ENCODE assay signal across 16 cellular contexts in the genomic region with DNA sequence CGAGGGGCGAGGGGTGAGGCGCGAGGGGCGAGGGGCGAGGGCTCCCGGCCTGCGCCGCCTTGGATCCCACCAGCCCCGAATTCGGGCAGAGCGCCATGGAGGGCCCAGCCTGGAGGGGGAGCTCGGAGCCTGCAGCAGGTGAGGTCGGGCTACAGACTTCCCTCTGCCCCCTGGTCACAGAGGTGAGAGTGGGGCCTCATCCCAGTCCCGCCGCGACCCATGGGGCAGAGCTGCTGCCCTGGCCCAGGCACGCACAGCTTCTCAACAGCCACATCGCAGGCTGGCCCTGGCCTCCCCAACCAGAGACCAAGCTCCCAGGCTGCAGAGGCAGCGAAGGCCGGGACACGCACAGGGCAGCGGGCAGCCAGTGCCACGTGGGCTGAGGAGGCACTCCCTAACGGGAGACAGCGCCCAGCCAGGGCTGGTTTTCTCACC.
DNase-seq lines count a peak whose midpoint lies in the region; ATAC-seq and TF ChIP-seq lines count a peak whose summit lies in the region.
"Had no signal": no experiment of that assay in that cellular context is flagged by ENCODE, and none has a peak within 500 bp of the region (broad histone marks: within the 10 kb centered on the region; RNA-seq: fewer than 3 reads in every experiment).

No MANE protein-coding gene starts in this region.

- WGBS in SK-N-SH (ENCODE audit: low lambda C conversion rate) = 85% methylated on average over 22 of the region's 26 CpGs
- WGBS in endodermal cell (ENCODE audit: insufficient coverage in 1 of 2, insufficient read length in 1 of 2), 2 experiments = 87 to 88% methylated on average over 8 to 26 of the region's 26 CpGs

- no peak overlapping the region for H3K9ac ChIP-seq in SK-N-SH
- H3K9ac ChIP-seq in endodermal cell (ENCODE audit: extremely low read depth, low read length, poor library complexity, severe bottlenecking) = no peak overlapping the region

- H3K9me3 ChIP-seq in SK-N-SH = no peaks in the 10 kb centered on the region
- peaks cover 62% of the 10 kb centered on the region for H3K9me3 ChIP-seq in endodermal cell (ENCODE audit: control insufficient read depth, low read length)
- no peaks in the 10 kb centered on the region; the same call in 1 of the 2 replicates for H3K9me3 ChIP-seq in Caco-2

- H3K4me3 Mint-ChIP-seq in endodermal cell = no peak overlapping the region
- no peak overlapping the region for H3K4me3 Mint-ChIP-seq in stimulated activated memory B cell treated with anti-CD40 and anti-IgM and Interleukin-4, amounts not matched to agents 10 μg/mL and 1 μg/mL and 100 μg/mL, for 72 hours
- H3K4me3 Mint-ChIP-seq in Caco-2 (ENCODE audit: unreplicated experiment) = no peak overlapping the region
- H3K4me3 Mint-ChIP-seq: activated B cell treated with CpG ODN at 0.5 μM for 24 hours; activated CD8-positive, alpha-beta T cell treated with anti-CD3 and anti-CD28 coated beads for 36 hours; CD8-positive, alpha-beta T cell; effector memory CD8-positive, alpha-beta T cell had no signal

- CTCF ChIA-PET in SK-N-SH (lab: Yijun Ruan, JAX) (interaction anchor here (1.0 to 2.8 kb wide), 4 partner anchors 9 to 100 kb away, joined by 3 to 15 read pairs (median 4); no protein-coding TSS in a partner anchor), Caco-2 (lab: Charles Lee) (interaction anchor here (0.6 kb wide), 1 partner anchor 10 kb away, joined by 3 read pairs; no protein-coding TSS in a partner anchor)

- H3K27me3 ChIP-seq in SK-N-SH (ENCODE audit: insufficient read depth) = no peaks in the 10 kb centered on the region
- H3K27me3 ChIP-seq in endodermal cell (ENCODE audit: control insufficient read depth, insufficient read depth, low read length, poor library complexity, severe bottlenecking) = no peaks in the 10 kb centered on the region
- no peaks in the 10 kb centered on the region for H3K27me3 ChIP-seq in Caco-2 (replicated peaks; ENCODE audit: control insufficient read depth, insufficient read depth, low read length)
- H3K27me3 ChIP-seq: hepatocyte had no signal

- DNase-seq in SK-N-SH = no peak
- peak; percentile 26 for DNase-seq in NCI-H69 (lab: John Stamatoyannopoulos, UW)
- DNase-seq in endodermal cell = peak; percentile 80
- no peak for DNase-seq in Caco-2
- DNase-seq in coronary artery (ENCODE audit: low spot score) = no peak
- DNase-seq: activated B cell treated with CpG ODN at 0.5 μM for 24 hours; effector memory CD8-positive, alpha-beta T cell; kidney glomerular epithelial cell had no signal

- intact Hi-C loops in Caco-2 (cut with micrococcal nuclease; ENCODE audit: unreplicated experiment) = no loop called here

- no peaks in the 10 kb centered on the region for H3F3A ChIP-seq in SK-N-SH (replicated peaks; ENCODE audit: insufficient read depth)

- H3K4me3 ChIP-seq in SK-N-SH (ENCODE audit: low read depth in 2 of 2, low read length in 1 of 2) (no peak overlapping the region), endodermal cell (ENCODE audit: low read length) (no peak overlapping the region), Caco-2 (ENCODE audit: low read depth, low read length) (no peak overlapping the region), coronary artery (no peak overlapping the region)
- H3K4me3 ChIP-seq: hepatocyte, K562 had no signal

- H4K20me1 ChIP-seq in SK-N-SH (ENCODE audit: insufficient read depth) = no peaks in the 10 kb centered on the region

- TF ChIP-seq RAD21 in SK-N-SH (IDR thresholded peaks at IDR 0.05; ENCODE audit: low read length) = no peak

- H3K79me2 ChIP-seq in SK-N-SH (ENCODE audit: insufficient read depth) = no peaks in the 10 kb centered on the region
- H3K79me2 ChIP-seq: hepatocyte had no signal

- no peak for TF ChIP-seq CTCF in SK-N-SH (IDR thresholded peaks at IDR 0.05)
- peak; percentile 47 for TF ChIP-seq CTCF in endodermal cell (conservative IDR thresholded peaks at IDR 0.05)
- TF ChIP-seq CTCF in Caco-2 (IDR thresholded peaks at IDR 0.05; ENCODE audit: insufficient read depth in 1 of 2, low read depth in 1 of 2, low read length in 1 of 2, severe bottlenecking in 1 of 2, unreplicated experiment in 1 of 2) = no peak
- no peak for TF ChIP-seq CTCF in coronary artery (IDR thresholded peaks at IDR 0.05)

- H3K27ac Mint-ChIP-seq in endodermal cell (no peak overlapping the region), Caco-2 (ENCODE audit: unreplicated experiment) (no peak overlapping the region)
- no peak overlapping the region for H3K27ac Mint-ChIP-seq in stimulated activated memory B cell treated with anti-CD40 and anti-IgM and Interleukin-4, amounts not matched to agents 10 μg/mL and 1 μg/mL and 100 μg/mL, for 72 hours
- H3K27ac Mint-ChIP-seq: activated B cell treated with CpG ODN at 0.5 μM for 24 hours; activated CD8-positive, alpha-beta T cell treated with anti-CD3 and anti-CD28 coated beads for 36 hours; CD8-positive, alpha-beta T cell; effector memory CD8-positive, alpha-beta T cell had no signal

- H3K4me1 Mint-ChIP-seq in endodermal cell (peaks cover 6% of the 10 kb centered on the region), Caco-2 (ENCODE audit: low read depth, unreplicated experiment) (peaks cover 11% of the 10 kb centered on the region)
- H3K4me1 Mint-ChIP-seq in stimulated activated memory B cell treated with anti-CD40 and anti-IgM and Interleukin-4, amounts not matched to agents 10 μg/mL and 1 μg/mL and 100 μg/mL, for 72 hours = no peaks in the 10 kb centered on the region
- H3K4me1 Mint-ChIP-seq: activated B cell treated with CpG ODN at 0.5 μM for 24 hours had no signal

- H3K9me2 ChIP-seq in SK-N-SH = no peaks in the 10 kb centered on the region

- H3K36me3 Mint-ChIP-seq in endodermal cell (ENCODE audit: low read depth) = no peaks in the 10 kb centered on the region
- no peaks in the 10 kb centered on the region for H3K36me3 Mint-ChIP-seq in stimulated activated memory B cell treated with anti-CD40 and anti-IgM and Interleukin-4, amounts not matched to agents 10 μg/mL and 1 μg/mL and 100 μg/mL, for 72 hours
- no peaks in the 10 kb centered on the region for H3K36me3 Mint-ChIP-seq in Caco-2 (ENCODE audit: insufficient read depth, unreplicated experiment)
- H3K36me3 Mint-ChIP-seq: CD8-positive, alpha-beta T cell had no signal

- H3K27ac ChIP-seq in SK-N-SH (ENCODE audit: low read depth in 2 of 2, low read length in 1 of 2) (no peak overlapping the region), endodermal cell (ENCODE audit: low read depth, low read length) (no peak overlapping the region), coronary artery (no peak overlapping the region)
- H3K27ac ChIP-seq: hepatocyte had no signal

- H3K9me3 Mint-ChIP-seq in endodermal cell (no peaks in the 10 kb centered on the region), Caco-2 (ENCODE audit: unreplicated experiment) (peaks cover 15% of the 10 kb centered on the region)
- H3K9me3 Mint-ChIP-seq in stimulated activated memory B cell treated with anti-CD40 and anti-IgM and Interleukin-4, amounts not matched to agents 10 μg/mL and 1 μg/mL and 100 μg/mL, for 72 hours = peaks cover 9% of the 10 kb centered on the region

- peaks cover 0 to 19% of the 10 kb centered on the region in 2 experiments; a peak in 1 of 4 replicates for H3K4me1 ChIP-seq in SK-N-SH (ENCODE audit: control insufficient read depth in 1 of 2, insufficient read depth in 2 of 2, low read depth in 1 of 2, low read length in 1 of 2)
- H3K4me1 ChIP-seq in endodermal cell (ENCODE audit: control insufficient read depth, insufficient read depth, low read length) = no peaks in the 10 kb centered on the region
- H3K4me1 ChIP-seq in Caco-2 = peaks cover 5% of the 10 kb centered on the region

- ATAC-seq in SK-N-SH treated with all-trans-retinoic acid at 6 μM for 48 hours = peak; percentile 25; the same call in 2 of the 3 replicates
- peak; percentile 48 for ATAC-seq in stimulated activated memory B cell treated with anti-CD40 and anti-IgM and Interleukin-4, amounts not matched to agents 10 μg/mL and 1 μg/mL and 100 μg/mL, for 72 hours
- no peak for ATAC-seq in GM19452 (IDR thresholded peaks at IDR 0.05; ENCODE audit: unreplicated experiment)
- ATAC-seq: effector memory CD8-positive, alpha-beta T cell; sciatic nerve had no signal

- BruUV-seq in Caco-2 (replicated peaks; lab: Mats Ljungman, UMichigan) = no TSS peak

- no peak overlapping the region for H3K4me2 ChIP-seq in SK-N-SH
- H3K4me2 ChIP-seq: hepatocyte had no signal

- H3K36me3 ChIP-seq in SK-N-SH (replicated peaks in 1 of 2; ENCODE audit: control insufficient read depth in 1 of 2, insufficient read depth in 2 of 2, low read length in 1 of 2) (no peaks in the 10 kb centered on the region), endodermal cell (ENCODE audit: control insufficient read depth, insufficient read depth, low read length) (no peaks in the 10 kb centered on the region), Caco-2 (ENCODE audit: control insufficient read depth, insufficient read depth, low read length) (no peaks in the 10 kb centered on the region)

- POLR2A ChIA-PET in SK-N-SH (lab: Yijun Ruan, JAX) (no interaction called here), Caco-2 (lab: Charles Lee) (no interaction called here)

- H3K27me3 Mint-ChIP-seq in endodermal cell (ENCODE audit: insufficient read depth) (no peaks in the 10 kb centered on the region), Caco-2 (ENCODE audit: insufficient read depth, unreplicated experiment) (no peaks in the 10 kb centered on the region)
- H3K27me3 Mint-ChIP-seq in stimulated activated memory B cell treated with anti-CD40 and anti-IgM and Interleukin-4, amounts not matched to agents 10 μg/mL and 1 μg/mL and 100 μg/mL, for 72 hours = no peaks in the 10 kb centered on the region
- H3K27me3 Mint-ChIP-seq: activated B cell treated with CpG ODN at 0.5 μM for 24 hours; activated CD8-positive, alpha-beta T cell treated with anti-CD3 and anti-CD28 coated beads for 36 hours had no signal

- no peak overlapping the region for H2AFZ ChIP-seq in SK-N-SH (ENCODE audit: low read depth)
- H2AFZ ChIP-seq: hepatocyte had no signal

- TF ChIP-seq EP300 in SK-N-SH (IDR thresholded peaks at IDR 0.05; ENCODE audit: borderline replicate concordance in 1 of 2, low read depth in 1 of 2, low read length in 1 of 2) = no peak

TF ChIP-seq in SK-N-SH treated with all-trans-retinoic acid at 6 μM for 48 hours, 23 proteins besides CTCF, POLR2A, EP300 and RAD21 (continues in another document):
- TF ChIP-seq ZNF8 (CRISPR knock-in tag; IDR thresholded peaks at IDR 0.05) = no peak

TF ChIP-seq in SK-N-SH, 30 proteins besides CTCF, POLR2A, EP300 and RAD21 (continues in another document):
- TF ChIP-seq FOXM1 (IDR thresholded peaks at IDR 0.05; ENCODE audit: low read depth) (no peak), GABPA (IDR thresholded peaks at IDR 0.05; ENCODE audit: low read depth) (no peak), TCF12 (IDR thresholded peaks at IDR 0.05) (no peak), GATA2 (CRISPR knock-in tag; IDR thresholded peaks at IDR 0.05) (no peak)
- TF ChIP-seq, protein P1, sequence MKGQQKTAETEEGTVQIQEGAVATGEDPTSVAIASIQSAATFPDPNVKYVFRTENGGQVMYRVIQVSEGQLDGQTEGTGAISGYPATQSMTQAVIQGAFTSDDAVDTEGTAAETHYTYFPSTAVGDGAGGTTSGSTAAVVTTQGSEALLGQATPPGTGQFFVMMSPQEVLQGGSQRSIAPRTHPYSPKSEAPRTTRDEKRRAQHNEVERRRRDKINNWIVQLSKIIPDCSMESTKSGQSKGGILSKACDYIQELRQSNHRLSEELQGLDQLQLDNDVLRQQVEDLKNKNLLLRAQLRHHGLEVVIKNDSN (IDR thresholded peaks at IDR 0.05; ENCODE audit: borderline replicate concordance, low read depth) = no peak

Comparison
In these comparisons a context has a peak if more than half of its experiments do, and no peak if none do; other contexts are left out.
1. DNase-seq: peak in NCI-H69 (single experiment) and endodermal cell (single experiment); none in SK-N-SH (single experiment), Caco-2 (0 of 2) and coronary artery (single experiment).